Comparison of ENCODE assay signal across 16 cellular contexts in the genomic region with DNA sequence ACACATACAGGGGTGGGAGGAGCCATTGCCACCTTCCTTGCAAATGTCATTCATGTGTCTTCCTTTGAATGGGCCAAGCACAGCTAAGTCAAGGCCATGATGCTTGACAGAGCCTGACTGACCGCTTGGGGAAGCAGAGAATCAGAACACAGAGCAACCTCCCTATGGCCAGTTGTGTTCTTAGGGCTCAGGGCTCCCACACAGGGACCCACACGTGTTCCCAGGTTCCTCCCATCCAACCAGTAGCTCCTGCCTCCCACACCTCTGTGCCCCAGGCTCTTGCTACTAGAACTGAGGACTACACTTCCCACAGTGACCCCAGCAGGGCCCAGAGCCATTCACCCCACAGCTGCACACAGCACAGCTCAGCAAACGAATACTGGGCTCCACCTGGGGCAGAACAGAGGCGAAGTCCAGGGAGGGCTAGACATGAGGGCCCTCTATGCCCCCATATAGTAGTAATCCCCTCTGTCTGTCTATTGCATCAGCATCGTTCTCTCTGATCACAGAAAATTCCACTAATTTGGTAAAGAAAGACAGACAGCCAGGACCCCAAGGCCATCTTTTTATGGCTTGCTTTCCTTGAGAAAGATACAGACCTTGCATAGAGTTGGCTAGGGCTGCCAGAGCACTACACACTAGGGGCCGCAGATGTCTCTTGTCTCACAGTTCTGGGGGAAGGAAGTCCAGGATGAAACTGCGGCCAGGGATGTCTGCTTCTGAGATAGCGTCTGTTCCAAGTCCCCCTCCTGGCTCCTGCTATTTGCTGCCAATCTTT. TPM values are rescaled to one million over a fixed set of nuclear protein-coding genes. Genes with fewer than 3 reads are reported as not detected.
"Had no signal": no experiment of that assay in that cellular context is flagged by ENCODE, and none has a peak within 500 bp of the region (broad histone marks: within the 10 kb centered on the region; RNA-seq: fewer than 3 reads in every experiment).

No MANE protein-coding gene starts in this region.

- H3K9me3 Mint-ChIP-seq: activated CD4-positive, alpha-beta T cell treated with anti-CD3 and anti-CD28 coated beads, Interleukin-2, amount 10 ng/mL, durations not matched to agents 7 days and 5 days; activated naive CD8-positive, alpha-beta T cell treated with anti-CD3 and anti-CD28 coated beads for 36 hours had no signal

- H3K27ac ChIP-seq: parathyroid adenoma, tibial nerve had no signal

- H3K4me1 Mint-ChIP-seq: activated CD4-positive, alpha-beta T cell treated with anti-CD3 and anti-CD28 coated beads, Interleukin-2, amount 10 ng/mL, durations not matched to agents 7 days and 5 days; activated naive CD8-positive, alpha-beta T cell treated with anti-CD3 and anti-CD28 coated beads for 36 hours; memory B cell; stimulated activated memory B cell treated with anti-CD40 and anti-IgM and Interleukin-4, amounts not matched to agents 10 μg/mL and 1 μg/mL and 100 μg/mL, for 72 hours had no signal

- H3K4me3 Mint-ChIP-seq: activated CD4-positive, alpha-beta T cell treated with anti-CD3 and anti-CD28 coated beads, Interleukin-2, amount 10 ng/mL, durations not matched to agents 7 days and 5 days; activated naive CD8-positive, alpha-beta T cell treated with anti-CD3 and anti-CD28 coated beads for 36 hours; memory B cell; stimulated activated memory B cell treated with anti-CD40 and anti-IgM and Interleukin-4, amounts not matched to agents 10 μg/mL and 1 μg/mL and 100 μg/mL, for 72 hours had no signal

- DNase-seq: activated CD4-positive, alpha-beta T cell treated with anti-CD3 and anti-CD28 coated beads, Interleukin-2, amount 10 ng/mL, durations not matched to agents 7 days and 5 days; activated gamma-delta T cell; activated naive CD8-positive, alpha-beta T cell treated with anti-CD3 and anti-CD28 coated beads for 36 hours; activated T-cell treated with anti-CD3 and anti-CD28 coated beads, Interleukin-2, amount 50 U/mL, for 1 hour; anterior cingulate cortex; glutamatergic neuron; left cardiac atrium; retina; stimulated activated CD4-positive, alpha-beta T cell treated with anti-CD3 and anti-CD28 coated beads, Interleukin-1b, Interleukin-23, amount 100 ng/mL, for 48 hours had no signal

- H3K27me3 ChIP-seq: tibial nerve had no signal

- H3K36me3 Mint-ChIP-seq: activated naive CD8-positive, alpha-beta T cell treated with anti-CD3 and anti-CD28 coated beads for 36 hours; memory B cell; stimulated activated memory B cell treated with anti-CD40 and anti-IgM and Interleukin-4, amounts not matched to agents 10 μg/mL and 1 μg/mL and 100 μg/mL, for 72 hours had no signal

- H3K27ac Mint-ChIP-seq: activated CD4-positive, alpha-beta T cell treated with anti-CD3 and anti-CD28 coated beads, Interleukin-2, amount 10 ng/mL, durations not matched to agents 7 days and 5 days; activated naive CD8-positive, alpha-beta T cell treated with anti-CD3 and anti-CD28 coated beads for 36 hours; memory B cell; stimulated activated memory B cell treated with anti-CD40 and anti-IgM and Interleukin-4, amounts not matched to agents 10 μg/mL and 1 μg/mL and 100 μg/mL, for 72 hours had no signal

- H3K4me1 ChIP-seq: parathyroid adenoma, tibial nerve had no signal

- H3K27me3 Mint-ChIP-seq: activated CD4-positive, alpha-beta T cell treated with anti-CD3 and anti-CD28 coated beads, Interleukin-2, amount 10 ng/mL, durations not matched to agents 7 days and 5 days; activated naive CD8-positive, alpha-beta T cell treated with anti-CD3 and anti-CD28 coated beads for 36 hours had no signal

- H3K4me3 ChIP-seq: smooth muscle cell, tibial nerve had no signal

- ATAC-seq: SK-N-SH treated with all-trans-retinoic acid at 6 μM for 48 hours; stimulated activated memory B cell treated with anti-CD40 and anti-IgM and Interleukin-4, amounts not matched to agents 10 μg/mL and 1 μg/mL and 100 μg/mL, for 72 hours had no signal

RNA-seq across cellular contexts. Expression of a gene that starts 42.7 kb away (rescaled TPM):
- total RNA-seq: activated CD4-positive, alpha-beta T cell treated with anti-CD3 and anti-CD28 coated beads, Interleukin-2, amount 10 ng/mL, durations not matched to agents 7 days and 5 days; smooth muscle cell; T-helper 1 cell treated with Interleukin-12 subunit alpha and Interleukin-12 subunit beta and Interleukin-4 antibody, amounts not matched to agents 30 ng/mL and 1 ng/mL, for 36 hours had no signal
